Comparison of ENCODE assay signal across 10 cellular contexts in genomic region chr2:160205511-160205910, GRCh38. TPM values are rescaled to one million over a fixed set of nuclear protein-coding genes. Genes with fewer than 3 reads are reported as not detected.
DNase-seq lines count a peak whose midpoint lies in the region; ATAC-seq and TF ChIP-seq lines count a peak whose summit lies in the region.
"Had no signal": no experiment of that assay in that cellular context is flagged by ENCODE, and none has a peak within 500 bp of the region (broad histone marks: within the 10 kb centered on the region; RNA-seq: fewer than 3 reads in every experiment).

No MANE protein-coding gene starts in this region.

- no TSS peak for BruUV-seq in PC-3 (replicated peaks; lab: Mats Ljungman, UMichigan)

- peak; percentile 93 for DNase-seq in COLO829 (ENCODE audit: low spot score)
- DNase-seq in PC-3, result peak; percentile 99
- peak; percentile 97 to 99 for DNase-seq in trophoblast cell
- DNase-seq in inferior parietal cortex (ENCODE audit: extremely low spot score), result no peak
- DNase-seq in MV-4-11 (lab: John Stamatoyannopoulos, UW), result no peak
- no peak for DNase-seq in natural killer cell treated with Interleukin-12 subunit alpha and Interleukin-12 subunit beta and Interleukin-15 and Interleukin-18, amount 100 ng/mL, for 72 hours (ENCODE audit: low spot score)
- DNase-seq: natural killer cell had no signal

- H3K4me1 ChIP-seq in PC-3 (ENCODE audit: insufficient read depth, low read length), result peaks cover 68% of the 10 kb centered on the region
- peaks cover 0 to 4% of the 10 kb centered on the region in 2 donors for H3K4me1 ChIP-seq in esophagus (ENCODE audit: control insufficient read depth in 2 of 2, insufficient read depth in 2 of 2, low read length in 1 of 2)
- peaks cover 37 to 40% of the 10 kb centered on the region in 2 experiments for H3K4me1 ChIP-seq in trophoblast cell (ENCODE audit: control insufficient read depth in 1 of 2, insufficient read depth in 2 of 2, low read length in 2 of 2)

- H3K14ac ChIP-seq in trophoblast cell (ENCODE audit: low read length), result peak overlapping the region; percentile 91

- H3K18ac ChIP-seq in trophoblast cell (ENCODE audit: low read length), result peak overlapping the region; percentile 84

- H3K9me3 ChIP-seq in PC-3 (ENCODE audit: low read length), result no peaks in the 10 kb centered on the region
- no peaks in the 10 kb centered on the region for H3K9me3 ChIP-seq in esophagus (ENCODE audit: control insufficient read depth in 2 of 2, insufficient read depth in 1 of 2, low read depth in 1 of 2, low read length in 1 of 2)
- no peaks in the 10 kb centered on the region for H3K9me3 ChIP-seq in trophoblast cell (ENCODE audit: insufficient read depth, low read depth, low read length)

- H3K9ac ChIP-seq in PC-3 (ENCODE audit: low read length) (peak overlapping the region; percentile 19; the same call in 1 of the 2 replicates), trophoblast cell (ENCODE audit: low read length) (no peak overlapping the region)

- no peaks in the 10 kb centered on the region for H3K9me2 ChIP-seq in PC-3 (replicated peaks; ENCODE audit: low read length)

- H2BK120ac ChIP-seq in trophoblast cell (ENCODE audit: insufficient read depth, low read length, poor library complexity), result peak overlapping the region; percentile 98

- H3K23ac ChIP-seq in trophoblast cell (ENCODE audit: low read length), result no peak overlapping the region

- no peaks in the 10 kb centered on the region for H4K20me1 ChIP-seq in PC-3 (ENCODE audit: low read length)

- peak overlapping the region; percentile 77 for H4K8ac ChIP-seq in trophoblast cell (ENCODE audit: low read depth, low read length)

- H3K79me2 ChIP-seq in PC-3 (ENCODE audit: low read length) (no peaks in the 10 kb centered on the region), trophoblast cell (ENCODE audit: control insufficient read depth, insufficient read depth, low read length, poor library complexity) (peaks cover 7% of the 10 kb centered on the region)

- H3K36me3 Mint-ChIP-seq in natural killer cell treated with Interleukin-12 subunit alpha and Interleukin-12 subunit beta and Interleukin-15 and Interleukin-18, amount 100 ng/mL, for 72 hours, result peaks cover 10% of the 10 kb centered on the region
- H3K36me3 Mint-ChIP-seq: activated naive CD4-positive, alpha-beta T cell treated with anti-CD3 and anti-CD28 coated beads, Interleukin-2, amount 50 U/mL, for 24 hours had no signal

- H3K4me2 ChIP-seq in PC-3 (ENCODE audit: low read length), result peak overlapping the region; percentile 75
- H3K4me2 ChIP-seq in trophoblast cell (ENCODE audit: low read length), result peak overlapping the region; percentile 56

- WGBS in esophagus, 2 donors, result 34 to 46% methylated on average over 7 of the region's 7 CpGs
- no CpG with 5 or more reads among the region's 7 CpGs for WGBS in trophoblast cell (ENCODE audit: extremely low coverage, insufficient coverage, insufficient read length)

- peak overlapping the region; percentile 99 for H2BK5ac ChIP-seq in trophoblast cell (ENCODE audit: low read depth, low read length, poor library complexity)

- peak overlapping the region; percentile 41; the same call in 1 of the 2 replicates for H3K4me3 ChIP-seq in PC-3 (ENCODE audit: low read length)
- H3K4me3 ChIP-seq in esophagus (ENCODE audit: low read depth in 1 of 2, low read length in 2 of 2), result no peak overlapping the region
- H3K4me3 ChIP-seq in trophoblast cell (ENCODE audit: low read depth, low read length), result no peak overlapping the region

- H3K27ac ChIP-seq in PC-3 (ENCODE audit: low read length) (peak overlapping the region; percentile 80), esophagus (ENCODE audit: low read depth in 2 of 2, low read length in 1 of 2) (peak overlapping the region; percentile 54 to 82), trophoblast cell (ENCODE audit: low read depth, low read length) (peak overlapping the region; percentile 98)

- H2BK12ac ChIP-seq in trophoblast cell (ENCODE audit: low read length), result peak overlapping the region; percentile 92

- intact Hi-C loops in PC-3 (cut with micrococcal nuclease), result loop anchor here (1.0 to 2.0 kb wide), 2 partner anchors 47 to 95 kb away; no protein-coding TSS in a partner anchor

- H3K4me1 Mint-ChIP-seq in natural killer cell treated with Interleukin-12 subunit alpha and Interleukin-12 subunit beta and Interleukin-15 and Interleukin-18, amount 100 ng/mL, for 72 hours (ENCODE audit: low read depth in 2 of 2), result peaks cover 42 to 52% of the 10 kb centered on the region in 2 donors

- H3K36me3 ChIP-seq in PC-3 (ENCODE audit: low read depth, low read length) (no peaks in the 10 kb centered on the region), esophagus (ENCODE audit: control insufficient read depth in 2 of 2, insufficient read depth in 2 of 2, low read length in 1 of 2) (no peaks in the 10 kb centered on the region), trophoblast cell (ENCODE audit: control insufficient read depth in 1 of 2, insufficient read depth in 2 of 2, low read length in 2 of 2) (no peaks in the 10 kb centered on the region)

- peak overlapping the region; percentile 40; the same call in 1 of the 2 replicates for H2AFZ ChIP-seq in PC-3 (ENCODE audit: low read length)
- peak overlapping the region; percentile 30 for H2AFZ ChIP-seq in trophoblast cell (ENCODE audit: insufficient read depth, low read length, poor library complexity)

- H4K12ac ChIP-seq in trophoblast cell (ENCODE audit: low read depth, low read length), result no peak overlapping the region

- H2AK5ac ChIP-seq in trophoblast cell (ENCODE audit: low read length), result peak overlapping the region; percentile 96

- H3K79me1 ChIP-seq in trophoblast cell (ENCODE audit: low read length), result peaks cover 55% of the 10 kb centered on the region

- CTCF ChIA-PET in PC-3 (lab: Charles Lee), result interaction anchor here (0.6 to 0.8 kb wide), 3 partner anchors 15 to 151 kb away, joined by 3 to 5 read pairs (median 3); no protein-coding TSS in a partner anchor

- peaks cover 8% of the 10 kb centered on the region for H3F3A ChIP-seq in PC-3 (ENCODE audit: low read length, unreplicated experiment)

- peaks cover 7% of the 10 kb centered on the region for H3K9me3 Mint-ChIP-seq in natural killer cell treated with Interleukin-12 subunit alpha and Interleukin-12 subunit beta and Interleukin-15 and Interleukin-18, amount 100 ng/mL, for 72 hours
- H3K9me3 Mint-ChIP-seq: activated naive CD4-positive, alpha-beta T cell treated with anti-CD3 and anti-CD28 coated beads, Interleukin-2, amount 50 U/mL, for 24 hours had no signal

- H3K4ac ChIP-seq in trophoblast cell (ENCODE audit: low read depth, low read length), result peak overlapping the region; percentile 91

- no peak overlapping the region for H3K4me3 Mint-ChIP-seq in natural killer cell treated with Interleukin-12 subunit alpha and Interleukin-12 subunit beta and Interleukin-15 and Interleukin-18, amount 100 ng/mL, for 72 hours
- H3K4me3 Mint-ChIP-seq: activated naive CD4-positive, alpha-beta T cell treated with anti-CD3 and anti-CD28 coated beads, Interleukin-2, amount 50 U/mL, for 24 hours; natural killer cell had no signal

- H3K27me3 Mint-ChIP-seq in natural killer cell treated with Interleukin-12 subunit alpha and Interleukin-12 subunit beta and Interleukin-15 and Interleukin-18, amount 100 ng/mL, for 72 hours, result no peaks in the 10 kb centered on the region
- H3K27me3 Mint-ChIP-seq: activated naive CD4-positive, alpha-beta T cell treated with anti-CD3 and anti-CD28 coated beads, Interleukin-2, amount 50 U/mL, for 24 hours had no signal

- no peaks in the 10 kb centered on the region for H3K27me3 ChIP-seq in PC-3 (ENCODE audit: low read length)
- H3K27me3 ChIP-seq in esophagus (ENCODE audit: control insufficient read depth in 1 of 2, insufficient read depth in 2 of 2, low read length in 2 of 2), result no peaks in the 10 kb centered on the region
- no peaks in the 10 kb centered on the region for H3K27me3 ChIP-seq in trophoblast cell (ENCODE audit: insufficient read depth, low read length)

- peak overlapping the region; percentile 95 for H4K91ac ChIP-seq in trophoblast cell (ENCODE audit: low read depth, low read length)

- POLR2A ChIA-PET in PC-3 (lab: Charles Lee; ENCODE audit: unreplicated experiment), result interaction anchor here (0.7 kb wide), 1 partner anchor 9 kb away, joined by 3 read pairs; no protein-coding TSS in a partner anchor

- H3K27ac Mint-ChIP-seq in natural killer cell treated with Interleukin-12 subunit alpha and Interleukin-12 subunit beta and Interleukin-15 and Interleukin-18, amount 100 ng/mL, for 72 hours, result no peak overlapping the region
- H3K27ac Mint-ChIP-seq: natural killer cell had no signal

- no peak for TF ChIP-seq CTCF in PC-3 (conservative IDR thresholded peaks at IDR 0.05; ENCODE audit: low read depth, low read length)

- ATAC-seq in PC-3 (peak; percentile 89), GM21737 (IDR thresholded peaks at IDR 0.05; ENCODE audit: unreplicated experiment) (no peak)
- no peak for ATAC-seq in natural killer cell treated with Interleukin-12 subunit alpha and Interleukin-12 subunit beta and Interleukin-15 and Interleukin-18, amount 100 ng/mL, for 72 hours
- ATAC-seq: natural killer cell had no signal

RNA-seq across cellular contexts. Expression of gene ITGB6, which starts 5.4 kb away (rescaled TPM):
- 7.2 and 7.3 TPM in 2 replicates for total RNA-seq in PC-3 (2014; rRNA removed)
- 10 to 100 TPM in 1 of 2 donors, 1 to 10 TPM in 1; 9.1 to 10.6 TPM for polyA plus RNA-seq in esophagus
- 100 and 101 TPM in 2 replicates for polyA plus RNA-seq in trophoblast cell (2013)
- total RNA-seq in natural killer cell treated with Interleukin-12 subunit alpha and Interleukin-12 subunit beta and Interleukin-15 and Interleukin-18, amount 100 ng/mL, for 72 hours, result not detected
- total RNA-seq: natural killer cell had no signal

Comparison
In these comparisons a context has a peak if more than half of its experiments do, and no peak if none do; other contexts are left out.
1. DNase-seq: peak in COLO829 (single experiment), PC-3 (single experiment) and trophoblast cell (2 of 2); none in inferior parietal cortex (single experiment), MV-4-11 (single experiment) and natural killer cell treated with Interleukin-12 subunit alpha and Interleukin-12 subunit beta and Interleukin-15 and Interleukin-18, amount 100 ng/mL, for 72 hours (single experiment).
2. Peak in every context shown above with its lines, with median percentiles within 50 percentile points of each other: H3K27ac ChIP-seq.